In the genomic region with DNA sequence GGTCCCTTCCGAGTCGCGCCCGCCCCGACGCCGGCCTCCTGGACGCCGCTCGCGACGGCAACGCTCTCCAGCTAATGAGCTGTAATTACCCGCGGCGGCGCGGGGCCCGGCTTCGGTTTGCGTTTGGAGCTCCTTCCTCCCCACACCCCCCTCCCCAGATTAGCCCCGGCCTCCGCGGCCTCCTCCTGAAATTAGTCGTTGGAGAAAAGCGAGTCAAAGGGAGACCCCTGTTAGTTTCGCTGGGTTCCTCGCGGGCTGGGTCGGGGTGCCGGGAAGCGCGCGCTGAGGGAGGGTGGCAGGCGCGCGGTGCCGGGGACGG, we compare ENCODE assay signal across 10 cellular contexts. TPM values are rescaled to one million over a fixed set of nuclear protein-coding genes. Genes with fewer than 3 reads are reported as not detected.
DNase-seq lines count a peak whose midpoint lies in the region; ATAC-seq and TF ChIP-seq lines count a peak whose summit lies in the region.
"Had no signal": no experiment of that assay in that cellular context is flagged by ENCODE, and none has a peak within 500 bp of the region (broad histone marks: within the 10 kb centered on the region; RNA-seq: fewer than 3 reads in every experiment).

No MANE protein-coding gene starts in this region.

- H2AFZ ChIP-seq in hepatocyte: peak overlapping the region; percentile 45

- no peaks in the 10 kb centered on the region for H3K79me2 ChIP-seq in hepatocyte

- H3K27ac ChIP-seq in SJSA1 (peak overlapping the region; percentile 31), hepatocyte (no peak overlapping the region), gastrocnemius medialis (peak overlapping the region in 3 of 4 donors; percentile 9 to 67 (median 60))

- H3K4me3 ChIP-seq in SJSA1: peak overlapping the region; percentile 88
- H3K4me3 ChIP-seq in hepatocyte: no peak overlapping the region
- peak overlapping the region; percentile 34 to 62 (median 52) for H3K4me3 ChIP-seq in gastrocnemius medialis

- WGBS in hepatocyte (ENCODE audit: low lambda C conversion rate, missing lambda C conversion rate): 5% methylated on average over 10 of the region's 39 CpGs

- H3K36me3 ChIP-seq in ES-I3 (ENCODE audit: insufficient read depth, low read length) (no peaks in the 10 kb centered on the region), SJSA1 (peaks cover 74% of the 10 kb centered on the region), hepatocyte (replicated peaks; ENCODE audit: insufficient read depth, low read depth) (no peaks in the 10 kb centered on the region), gastrocnemius medialis (no peaks in the 10 kb centered on the region)

- DNase-seq in SJSA1 (ENCODE audit: low read depth in 1 of 2, low spot score in 2 of 2) (no peak), hepatocyte (ENCODE audit: low spot score) (no peak), gastrocnemius medialis (no peak), NCI-H1092 treated with DMSO at 0.1 percent for 48 hours (lab: John Stamatoyannopoulos, UW) (no peak), activated gamma-delta T cell (lab: John Stamatoyannopoulos, UW) (no peak)
- DNase-seq: activated CD4-positive, alpha-beta T cell treated with anti-CD3 and anti-CD28 coated beads, Interleukin-2, amount 50 U/mL, for 1 hour; SIG-M5 had no signal

- H3K9ac ChIP-seq in ES-I3 (ENCODE audit: low read depth, low read length): peak overlapping the region; percentile 38; the same call in 1 of the 2 replicates

- no peak for ATAC-seq in gastrocnemius medialis
- no peak for ATAC-seq in HG03457 (IDR thresholded peaks at IDR 0.05; ENCODE audit: unreplicated experiment)
- no peak for ATAC-seq in GM19035 (IDR thresholded peaks at IDR 0.05; ENCODE audit: unreplicated experiment)

- H3K27me3 ChIP-seq in SJSA1 (replicated peaks) (no peaks in the 10 kb centered on the region), hepatocyte (peaks cover 83% of the 10 kb centered on the region), gastrocnemius medialis (peaks cover 37 to 74% (median 47%) of the 10 kb centered on the region in 3 donors)

- H3K4me2 ChIP-seq in hepatocyte: peak overlapping the region; percentile 71

- in situ Hi-C loops in gastrocnemius medialis (cut with MboI; ENCODE audit: low sequenced_read_pairs in 4 of 4): loop anchor here in 1 of 4 donors (25.0 kb wide), 1 partner anchor 498 kb away; no protein-coding TSS in a partner anchor

- no peaks in the 10 kb centered on the region for H3K9me2 ChIP-seq in hepatocyte (replicated peaks; ENCODE audit: insufficient read depth)

- peaks cover 5% of the 10 kb centered on the region for H4K20me1 ChIP-seq in hepatocyte (ENCODE audit: insufficient read depth, poor library complexity, severe bottlenecking)

- intact Hi-C loops in gastrocnemius medialis (cut with DNase I; ENCODE audit: low total_unique reads): loop anchor here (5.0 kb wide), 1 partner anchor 1138 kb away; the partner anchor contains the start of gene MYLK4

- TF ChIP-seq CTCF in hepatocyte (IDR thresholded peaks at IDR 0.05; ENCODE audit: poor library complexity) (no peak), gastrocnemius medialis (IDR thresholded peaks at IDR 0.05 in 4 of 5, conservative IDR thresholded peaks at IDR 0.05 in 1 of 5) (no peak)

- H3K9me3 ChIP-seq in ES-I3 (ENCODE audit: control insufficient read depth, insufficient read depth, low read length): no peaks in the 10 kb centered on the region
- no peaks in the 10 kb centered on the region for H3K9me3 ChIP-seq in SJSA1 (replicated peaks)
- no peaks in the 10 kb centered on the region for H3K9me3 ChIP-seq in hepatocyte (ENCODE audit: low read depth)
- H3K9me3 ChIP-seq in gastrocnemius medialis: no peaks in the 10 kb centered on the region

- TF ChIP-seq POLR2A in gastrocnemius medialis (IDR thresholded peaks at IDR 0.05): no peak

- H3K4me1 ChIP-seq in ES-I3 (ENCODE audit: insufficient read depth, low read length) (no peaks in the 10 kb centered on the region), SJSA1 (replicated peaks) (peaks cover 34% of the 10 kb centered on the region), hepatocyte (ENCODE audit: insufficient read depth) (peaks cover 13% of the 10 kb centered on the region), gastrocnemius medialis (peaks cover 3 to 5% of the 10 kb centered on the region in 2 donors)

RNA-seq across cellular contexts. Expression of gene FOXC1, which starts 4.7 kb away (rescaled TPM):
- 16.0 and 21.0 TPM in 2 replicates for total RNA-seq in SJSA1 (2014; rRNA removed; shearing (Covaris generic))
- total RNA-seq in hepatocyte: 1.1 and 1.2 TPM in 2 replicates
- 0.60 and 1.1 TPM in 2 replicates for polyA plus RNA-seq in hepatocyte
- 1 to 10 TPM in 3 of 4 donors, under 1 TPM in 1; 0.92 to 3.9 (median 2.0) TPM for total RNA-seq in gastrocnemius medialis
